ENCODE assay signal across 8 cellular contexts in the genomic region with DNA sequence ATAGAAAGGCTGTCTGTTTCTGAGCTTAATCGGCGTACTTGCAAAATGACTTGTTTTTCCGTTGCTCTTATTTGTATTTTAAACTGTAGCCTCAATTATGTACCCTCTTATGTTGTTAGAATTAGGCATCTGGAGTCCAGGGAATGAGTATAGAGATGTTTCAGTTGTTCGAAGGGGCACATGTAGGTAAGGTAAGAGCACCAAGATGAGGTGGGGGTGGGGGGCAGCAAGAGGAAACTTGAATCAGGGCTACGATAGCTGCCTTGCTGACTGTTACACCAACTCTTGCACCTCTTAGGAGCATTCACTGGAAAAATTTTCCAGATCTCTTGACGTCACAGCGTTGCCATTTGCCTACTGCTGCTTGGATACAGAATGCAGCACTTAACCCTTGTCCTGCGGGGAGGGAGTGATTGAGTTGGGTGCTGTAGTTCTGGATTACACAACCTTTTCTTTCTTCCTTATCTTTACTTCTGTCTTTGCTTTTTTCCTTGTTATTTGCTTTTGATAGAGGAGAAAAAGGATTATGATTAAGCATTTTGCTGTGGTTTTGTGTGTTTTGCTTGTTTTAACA. TPM values are rescaled to one million over a fixed set of nuclear protein-coding genes. Genes with fewer than 3 reads are reported as not detected.
DNase-seq lines count a peak whose midpoint lies in the region; ATAC-seq and TF ChIP-seq lines count a peak whose summit lies in the region.

No MANE protein-coding gene starts in this region.

- no peaks in the 10 kb centered on the region for H3K27me3 ChIP-seq in adrenal gland
- H3K27me3 ChIP-seq in effector memory CD4-positive, alpha-beta T cell (replicated peaks; ENCODE audit: control insufficient read depth, insufficient read depth, low read length, poor library complexity, severe bottlenecking), result no peaks in the 10 kb centered on the region

- peak; percentile 93 for DNase-seq in DMS53 (lab: John Stamatoyannopoulos, UW)
- DNase-seq in NCI-H1048 (lab: John Stamatoyannopoulos, UW), result peak; percentile 90
- DNase-seq in adrenal gland, result peak; percentile 74 to 95 (median 90)
- DNase-seq in left cardiac atrium, result peak; percentile 65
- DNase-seq in pulmonary artery endothelial cell (ENCODE audit: low read depth, low spot score), result peak; percentile 51
- DNase-seq in NAMALWA (ENCODE audit: low spot score), result no peak
- no peak for DNase-seq in effector memory CD4-positive, alpha-beta T cell

- ATAC-seq in left cardiac atrium (peak in 1 of 2 donors; percentile 41), GM19397 (IDR thresholded peaks at IDR 0.05; ENCODE audit: unreplicated experiment) (no peak)

- H3K4me1 ChIP-seq in adrenal gland (replicated peaks in 1 of 2), result peaks cover 64 to 73% of the 10 kb centered on the region in 2 donors
- peaks cover 16% of the 10 kb centered on the region for H3K4me1 ChIP-seq in effector memory CD4-positive, alpha-beta T cell (ENCODE audit: control insufficient read depth, insufficient read depth, low read length, poor library complexity, severe bottlenecking)

- 27 to 39% (median 29%) methylated on average over 8 of the region's 8 CpGs for WGBS in adrenal gland, 4 donors

- peak overlapping the region in 1 of 4 donors; percentile 98 for H3K4me3 ChIP-seq in adrenal gland
- no peak overlapping the region for H3K4me3 ChIP-seq in effector memory CD4-positive, alpha-beta T cell (ENCODE audit: insufficient read depth, low read depth, low read length, poor library complexity, severe bottlenecking)

- H3K27ac ChIP-seq in adrenal gland, result peak overlapping the region; percentile 61 to 95 (median 88)
- H3K27ac ChIP-seq in effector memory CD4-positive, alpha-beta T cell (ENCODE audit: insufficient read depth, low read length, poor library complexity, severe bottlenecking), result no peak overlapping the region

- intact Hi-C loops in adrenal gland (cut with DNase I), result loop anchor here in 1 of 2 donors (10.0 kb wide), 2 partner anchors 235 to 495 kb away; no protein-coding TSS in a partner anchor
- intact Hi-C loops in left cardiac atrium (cut with DNase I), result loop anchor here in 1 of 2 donors (5.0 to 10.0 kb wide), 4 partner anchors 165 to 495 kb away; partner anchors contain the start of gene DPT

- peaks cover 0 to 18% of the 10 kb centered on the region in 2 donors for H3K36me3 ChIP-seq in adrenal gland (replicated peaks in 1 of 2)
- H3K36me3 ChIP-seq in effector memory CD4-positive, alpha-beta T cell (ENCODE audit: control insufficient read depth, insufficient read depth, low read length), result no peaks in the 10 kb centered on the region

- no peaks in the 10 kb centered on the region for H3K9me3 ChIP-seq in adrenal gland (replicated peaks in 1 of 3)
- no peaks in the 10 kb centered on the region for H3K9me3 ChIP-seq in effector memory CD4-positive, alpha-beta T cell (ENCODE audit: control insufficient read depth, low read length)

- TF ChIP-seq CTCF in adrenal gland (IDR thresholded peaks at IDR 0.05), result no peak

- peak in 1 of 2 donors; percentile 63 for TF ChIP-seq POLR2A in adrenal gland (IDR thresholded peaks at IDR 0.05)

RNA-seq across cellular contexts. Expression of gene ATP1B1, which starts 3.2 kb away (rescaled TPM):
- total RNA-seq in adrenal gland, result 100 to 1,000 TPM in 7 of 8 donors, 10 to 100 TPM in 1; 97.8 to 187 (median 161) TPM
- polyA plus RNA-seq in adrenal gland, result 100 to 1,000 TPM in 1 of 3 donors, 10 to 100 TPM in 2; 85.7 to 122 (median 86.4) TPM
- total RNA-seq in left cardiac atrium, result 100 to 1,000 TPM; 177 to 272 TPM
- total RNA-seq in pulmonary artery endothelial cell, result 31.4 and 40.2 TPM in 2 replicates

Comparison
In these comparisons a context has a peak if more than half of its experiments do, and no peak if none do; other contexts are left out.
1. DNase-seq: peak in DMS53 (single experiment), NCI-H1048 (single experiment), adrenal gland (7 of 7), left cardiac atrium (single experiment) and pulmonary artery endothelial cell (single experiment); none in NAMALWA (single experiment) and effector memory CD4-positive, alpha-beta T cell (0 of 3).